In the genomic region with DNA sequence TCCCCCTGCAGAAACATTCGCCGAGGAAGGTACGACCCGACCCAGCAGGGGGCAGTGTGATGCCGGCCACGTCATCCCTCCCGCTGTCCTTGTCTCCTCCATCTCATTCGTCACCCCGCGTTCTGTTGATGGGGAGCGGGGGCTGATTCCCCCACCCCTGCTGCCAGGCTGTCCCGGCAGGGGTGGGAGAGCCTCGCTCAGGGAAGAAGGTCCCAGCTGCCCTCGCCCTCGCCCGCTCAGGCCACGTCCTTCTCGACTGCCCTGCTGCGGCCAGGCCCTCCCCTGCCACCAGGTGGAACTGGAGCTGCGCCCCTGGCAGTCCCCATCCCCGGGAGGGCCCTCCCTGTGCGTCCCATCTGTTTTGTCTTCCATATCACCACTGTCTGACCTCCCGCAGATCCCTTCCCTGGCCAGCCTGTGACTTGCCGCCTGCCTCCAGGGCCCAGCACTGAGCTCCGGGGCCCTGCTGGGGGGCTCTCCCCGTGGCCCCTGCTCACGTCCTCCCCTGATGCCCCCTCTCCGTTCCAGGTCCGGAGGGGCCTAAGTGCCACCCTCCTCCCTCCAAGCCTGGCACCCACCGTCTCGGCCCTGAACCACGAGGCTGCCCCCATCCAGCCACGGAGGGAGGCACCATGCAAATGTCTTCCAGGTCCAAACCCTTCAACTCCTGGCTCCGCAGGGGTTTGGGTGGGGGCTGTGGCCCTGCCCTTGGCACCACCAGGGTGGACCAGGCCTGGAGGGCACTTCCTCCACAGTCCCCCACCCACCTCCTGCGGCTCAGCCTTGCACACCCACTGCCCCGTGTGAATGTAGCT, we compare ENCODE assay signal across 1 cellular context.
TF ChIP-seq lines count a peak whose summit lies in the region.

No MANE protein-coding gene starts in this region.

TF ChIP-seq in HepG2, 621 proteins besides CTCF, POLR2A, EP300 and RAD21 (continued from another document and continues in another):
- TF ChIP-seq ZNF234 (CRISPR knock-in tag; conservative IDR thresholded peaks at IDR 0.05) = no peak
- TF ChIP-seq NFE2 (CRISPR knock-in tag; IDR thresholded peaks at IDR 0.05) = no peak
- TF ChIP-seq YEATS2 (CRISPR knock-in tag; IDR thresholded peaks at IDR 0.05; ENCODE audit: borderline replicate concordance) = peak; percentile 76; the same call in 1 of the 2 replicates
- TF ChIP-seq, protein P1, sequence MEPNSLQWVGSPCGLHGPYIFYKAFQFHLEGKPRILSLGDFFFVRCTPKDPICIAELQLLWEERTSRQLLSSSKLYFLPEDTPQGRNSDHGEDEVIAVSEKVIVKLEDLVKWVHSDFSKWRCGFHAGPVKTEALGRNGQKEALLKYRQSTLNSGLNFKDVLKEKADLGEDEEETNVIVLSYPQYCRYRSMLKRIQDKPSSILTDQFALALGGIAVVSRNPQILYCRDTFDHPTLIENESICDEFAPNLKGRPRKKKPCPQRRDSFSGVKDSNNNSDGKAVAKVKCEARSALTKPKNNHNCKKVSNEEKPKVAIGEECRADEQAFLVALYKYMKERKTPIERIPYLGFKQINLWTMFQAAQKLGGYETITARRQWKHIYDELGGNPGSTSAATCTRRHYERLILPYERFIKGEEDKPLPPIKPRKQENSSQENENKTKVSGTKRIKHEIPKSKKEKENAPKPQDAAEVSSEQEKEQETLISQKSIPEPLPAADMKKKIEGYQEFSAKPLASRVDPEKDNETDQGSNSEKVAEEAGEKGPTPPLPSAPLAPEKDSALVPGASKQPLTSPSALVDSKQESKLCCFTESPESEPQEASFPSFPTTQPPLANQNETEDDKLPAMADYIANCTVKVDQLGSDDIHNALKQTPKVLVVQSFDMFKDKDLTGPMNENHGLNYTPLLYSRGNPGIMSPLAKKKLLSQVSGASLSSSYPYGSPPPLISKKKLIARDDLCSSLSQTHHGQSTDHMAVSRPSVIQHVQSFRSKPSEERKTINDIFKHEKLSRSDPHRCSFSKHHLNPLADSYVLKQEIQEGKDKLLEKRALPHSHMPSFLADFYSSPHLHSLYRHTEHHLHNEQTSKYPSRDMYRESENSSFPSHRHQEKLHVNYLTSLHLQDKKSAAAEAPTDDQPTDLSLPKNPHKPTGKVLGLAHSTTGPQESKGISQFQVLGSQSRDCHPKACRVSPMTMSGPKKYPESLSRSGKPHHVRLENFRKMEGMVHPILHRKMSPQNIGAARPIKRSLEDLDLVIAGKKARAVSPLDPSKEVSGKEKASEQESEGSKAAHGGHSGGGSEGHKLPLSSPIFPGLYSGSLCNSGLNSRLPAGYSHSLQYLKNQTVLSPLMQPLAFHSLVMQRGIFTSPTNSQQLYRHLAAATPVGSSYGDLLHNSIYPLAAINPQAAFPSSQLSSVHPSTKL (CRISPR knock-in tag; IDR thresholded peaks at IDR 0.05) = peak; percentile 41; the same call in 1 of the 2 replicates
- TF ChIP-seq ZNF703 (CRISPR knock-in tag; IDR thresholded peaks at IDR 0.05; ENCODE audit: borderline replicate concordance) = no peak
- TF ChIP-seq ADNP (CRISPR knock-in tag; IDR thresholded peaks at IDR 0.05) = no peak
- TF ChIP-seq ZC3H4 (CRISPR knock-in tag; IDR thresholded peaks at IDR 0.05; ENCODE audit: borderline replicate concordance) = no peak
- no peak for TF ChIP-seq SUZ12 (IDR thresholded peaks at IDR 0.05; ENCODE audit: low read depth, low read length)
- TF ChIP-seq NR2C2 (CRISPR knock-in tag; IDR thresholded peaks at IDR 0.05; ENCODE audit: borderline replicate concordance) = peak; percentile 21; the same call in 1 of the 2 replicates
- TF ChIP-seq, protein P2, sequence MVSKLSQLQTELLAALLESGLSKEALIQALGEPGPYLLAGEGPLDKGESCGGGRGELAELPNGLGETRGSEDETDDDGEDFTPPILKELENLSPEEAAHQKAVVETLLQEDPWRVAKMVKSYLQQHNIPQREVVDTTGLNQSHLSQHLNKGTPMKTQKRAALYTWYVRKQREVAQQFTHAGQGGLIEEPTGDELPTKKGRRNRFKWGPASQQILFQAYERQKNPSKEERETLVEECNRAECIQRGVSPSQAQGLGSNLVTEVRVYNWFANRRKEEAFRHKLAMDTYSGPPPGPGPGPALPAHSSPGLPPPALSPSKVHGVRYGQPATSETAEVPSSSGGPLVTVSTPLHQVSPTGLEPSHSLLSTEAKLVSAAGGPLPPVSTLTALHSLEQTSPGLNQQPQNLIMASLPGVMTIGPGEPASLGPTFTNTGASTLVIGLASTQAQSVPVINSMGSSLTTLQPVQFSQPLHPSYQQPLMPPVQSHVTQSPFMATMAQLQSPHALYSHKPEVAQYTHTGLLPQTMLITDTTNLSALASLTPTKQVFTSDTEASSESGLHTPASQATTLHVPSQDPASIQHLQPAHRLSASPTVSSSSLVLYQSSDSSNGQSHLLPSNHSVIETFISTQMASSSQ (IDR thresholded peaks at IDR 0.05; ENCODE audit: low read depth) = no peak
- TF ChIP-seq, protein P2 (CRISPR knock-in tag; IDR thresholded peaks at IDR 0.05; ENCODE audit: borderline replicate concordance) = peak; percentile 42; the same call in 1 of the 2 replicates
- TF ChIP-seq, protein P3, sequence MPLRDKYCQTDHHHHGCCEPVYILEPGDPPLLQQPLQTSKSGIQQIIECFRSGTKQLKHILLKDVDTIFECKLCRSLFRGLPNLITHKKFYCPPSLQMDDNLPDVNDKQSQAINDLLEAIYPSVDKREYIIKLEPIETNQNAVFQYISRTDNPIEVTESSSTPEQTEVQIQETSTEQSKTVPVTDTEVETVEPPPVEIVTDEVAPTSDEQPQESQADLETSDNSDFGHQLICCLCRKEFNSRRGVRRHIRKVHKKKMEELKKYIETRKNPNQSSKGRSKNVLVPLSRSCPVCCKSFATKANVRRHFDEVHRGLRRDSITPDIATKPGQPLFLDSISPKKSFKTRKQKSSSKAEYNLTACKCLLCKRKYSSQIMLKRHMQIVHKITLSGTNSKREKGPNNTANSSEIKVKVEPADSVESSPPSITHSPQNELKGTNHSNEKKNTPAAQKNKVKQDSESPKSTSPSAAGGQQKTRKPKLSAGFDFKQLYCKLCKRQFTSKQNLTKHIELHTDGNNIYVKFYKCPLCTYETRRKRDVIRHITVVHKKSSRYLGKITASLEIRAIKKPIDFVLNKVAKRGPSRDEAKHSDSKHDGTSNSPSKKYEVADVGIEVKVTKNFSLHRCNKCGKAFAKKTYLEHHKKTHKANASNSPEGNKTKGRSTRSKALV (CRISPR knock-in tag; IDR thresholded peaks at IDR 0.05) = no peak
- peak; percentile 97 for TF ChIP-seq XRCC5 (optimal IDR thresholded peaks at IDR 0.05; ENCODE audit: low read length)
- 0 out of 2 replicates have a peak, but pooled peaks have one; percentile 72 for TF ChIP-seq ZFP41 (CRISPR knock-in tag; IDR thresholded peaks at IDR 0.05; ENCODE audit: borderline replicate concordance)
- no peak for TF ChIP-seq HNRNPUL1 (IDR thresholded peaks at IDR 0.05; ENCODE audit: low read depth, low read length)
- TF ChIP-seq ZNF562 (CRISPR knock-in tag; IDR thresholded peaks at IDR 0.05; ENCODE audit: borderline replicate concordance) = no peak
- TF ChIP-seq, protein P4, sequence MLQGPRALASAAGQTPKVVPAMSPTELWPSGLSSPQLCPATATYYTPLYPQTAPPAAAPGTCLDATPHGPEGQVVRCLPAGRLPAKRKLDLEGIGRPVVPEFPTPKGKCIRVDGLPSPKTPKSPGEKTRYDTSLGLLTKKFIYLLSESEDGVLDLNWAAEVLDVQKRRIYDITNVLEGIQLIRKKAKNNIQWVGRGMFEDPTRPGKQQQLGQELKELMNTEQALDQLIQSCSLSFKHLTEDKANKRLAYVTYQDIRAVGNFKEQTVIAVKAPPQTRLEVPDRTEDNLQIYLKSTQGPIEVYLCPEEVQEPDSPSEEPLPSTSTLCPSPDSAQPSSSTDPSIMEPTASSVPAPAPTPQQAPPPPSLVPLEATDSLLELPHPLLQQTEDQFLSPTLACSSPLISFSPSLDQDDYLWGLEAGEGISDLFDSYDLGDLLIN (CRISPR knock-in tag; IDR thresholded peaks at IDR 0.05; ENCODE audit: borderline replicate concordance) = no peak
- TF ChIP-seq KLF12 (CRISPR knock-in tag; IDR thresholded peaks at IDR 0.05; ENCODE audit: borderline replicate concordance) = no peak
- TF ChIP-seq PHF20 (CRISPR knock-in tag; IDR thresholded peaks at IDR 0.05) = no peak
- TF ChIP-seq RORA (CRISPR knock-in tag; IDR thresholded peaks at IDR 0.05) = no peak
- TF ChIP-seq MAFF (IDR thresholded peaks at IDR 0.05; ENCODE audit: low read depth, low read length) = no peak; the same call in 1 of the 2 replicates
- TF ChIP-seq PHF21A (CRISPR knock-in tag; IDR thresholded peaks at IDR 0.05) = no peak
- TF ChIP-seq ZMYM2 (CRISPR knock-in tag; IDR thresholded peaks at IDR 0.05) = no peak
- TF ChIP-seq, protein P5, sequence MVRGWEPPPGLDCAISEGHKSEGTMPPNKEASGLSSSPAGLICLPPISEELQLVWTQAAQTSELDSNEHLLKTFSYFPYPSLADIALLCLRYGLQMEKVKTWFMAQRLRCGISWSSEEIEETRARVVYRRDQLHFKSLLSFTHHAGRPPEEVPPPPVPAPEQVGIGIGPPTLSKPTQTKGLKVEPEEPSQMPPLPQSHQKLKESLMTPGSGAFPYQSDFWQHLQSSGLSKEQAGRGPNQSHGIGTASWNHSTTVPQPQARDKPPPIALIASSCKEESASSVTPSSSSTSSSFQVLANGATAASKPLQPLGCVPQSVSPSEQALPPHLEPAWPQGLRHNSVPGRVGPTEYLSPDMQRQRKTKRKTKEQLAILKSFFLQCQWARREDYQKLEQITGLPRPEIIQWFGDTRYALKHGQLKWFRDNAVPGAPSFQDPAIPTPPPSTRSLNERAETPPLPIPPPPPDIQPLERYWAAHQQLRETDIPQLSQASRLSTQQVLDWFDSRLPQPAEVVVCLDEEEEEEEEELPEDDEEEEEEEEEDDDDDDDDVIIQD (CRISPR knock-in tag; IDR thresholded peaks at IDR 0.05; ENCODE audit: low read depth) = no peak
- peak; percentile 79; the same call in 1 of the 2 replicates for TF ChIP-seq MIER3 (CRISPR knock-in tag; IDR thresholded peaks at IDR 0.05; ENCODE audit: borderline replicate concordance)
- no peak for TF ChIP-seq ZSCAN12 (CRISPR knock-in tag; IDR thresholded peaks at IDR 0.05)
- no peak for TF ChIP-seq ZNF768 (CRISPR knock-in tag; IDR thresholded peaks at IDR 0.05)
- TF ChIP-seq ZNF567 (CRISPR knock-in tag; IDR thresholded peaks at IDR 0.05; ENCODE audit: borderline replicate concordance) = peak; percentile 95
- no peak for TF ChIP-seq RBM39 (IDR thresholded peaks at IDR 0.05; ENCODE audit: low read depth, low read length, poor library complexity, severe bottlenecking)
- TF ChIP-seq HNRNPL (IDR thresholded peaks at IDR 0.05; ENCODE audit: low read depth, low read length) = no peak
- TF ChIP-seq MEF2D (CRISPR knock-in tag; IDR thresholded peaks at IDR 0.05) = peak; percentile 54; the same call in 1 of the 2 replicates
- no peak for TF ChIP-seq NFE2L2 (IDR thresholded peaks at IDR 0.05; ENCODE audit: low read length)
- peak; percentile 80; the same call in 1 of the 2 replicates for TF ChIP-seq KLF13 (CRISPR knock-in tag; IDR thresholded peaks at IDR 0.05)
- no peak for TF ChIP-seq ZNF749 (CRISPR knock-in tag; IDR thresholded peaks at IDR 0.05; ENCODE audit: borderline replicate concordance)
- no peak for TF ChIP-seq FOXK2 (IDR thresholded peaks at IDR 0.05)
- TF ChIP-seq ZNF761 (CRISPR knock-in tag; conservative IDR thresholded peaks at IDR 0.05) = no peak
- TF ChIP-seq, protein P6, sequence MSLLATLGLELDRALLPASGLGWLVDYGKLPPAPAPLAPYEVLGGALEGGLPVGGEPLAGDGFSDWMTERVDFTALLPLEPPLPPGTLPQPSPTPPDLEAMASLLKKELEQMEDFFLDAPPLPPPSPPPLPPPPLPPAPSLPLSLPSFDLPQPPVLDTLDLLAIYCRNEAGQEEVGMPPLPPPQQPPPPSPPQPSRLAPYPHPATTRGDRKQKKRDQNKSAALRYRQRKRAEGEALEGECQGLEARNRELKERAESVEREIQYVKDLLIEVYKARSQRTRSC (CRISPR knock-in tag; IDR thresholded peaks at IDR 0.05; ENCODE audit: low read depth) = 0 out of 2 replicates have a peak, but pooled peaks have one; percentile 64
- TF ChIP-seq ZFP36 (IDR thresholded peaks at IDR 0.05; ENCODE audit: borderline replicate concordance, low read depth, low read length, partially characterized antibody) = no peak
- TF ChIP-seq, protein P7, sequence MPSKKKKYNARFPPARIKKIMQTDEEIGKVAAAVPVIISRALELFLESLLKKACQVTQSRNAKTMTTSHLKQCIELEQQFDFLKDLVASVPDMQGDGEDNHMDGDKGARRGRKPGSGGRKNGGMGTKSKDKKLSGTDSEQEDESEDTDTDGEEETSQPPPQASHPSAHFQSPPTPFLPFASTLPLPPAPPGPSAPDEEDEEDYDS (CRISPR knock-in tag; IDR thresholded peaks at IDR 0.05) = no peak
- TF ChIP-seq ZNF546 (CRISPR knock-in tag; conservative IDR thresholded peaks at IDR 0.05) = 0 out of 2 replicates have a peak, but pooled peaks have one; percentile 75
- no peak for TF ChIP-seq ZEB1 (IDR thresholded peaks at IDR 0.05; ENCODE audit: insufficient replicate concordance, low read depth)
- 0 out of 2 replicates have a peak, but pooled peaks have one; percentile 16 for TF ChIP-seq ZNF296 (CRISPR knock-in tag; conservative IDR thresholded peaks at IDR 0.05)
- TF ChIP-seq NR2F1 (CRISPR knock-in tag; IDR thresholded peaks at IDR 0.05) = no peak
- TF ChIP-seq ZMYM4 (CRISPR knock-in tag; IDR thresholded peaks at IDR 0.05) = peak; percentile 49; the same call in 1 of the 2 replicates
- peak; percentile 24; the same call in 1 of the 2 replicates for TF ChIP-seq ZMYM3 (CRISPR knock-in tag; IDR thresholded peaks at IDR 0.05)
- no peak for TF ChIP-seq ELF4 (CRISPR knock-in tag; IDR thresholded peaks at IDR 0.05; ENCODE audit: borderline replicate concordance)
- TF ChIP-seq KDM4B (CRISPR knock-in tag; IDR thresholded peaks at IDR 0.05) = peak; percentile 42; the same call in 1 of the 2 replicates
- no peak for TF ChIP-seq JARID2 (CRISPR knock-in tag; IDR thresholded peaks at IDR 0.05; ENCODE audit: insufficient replicate concordance)
- TF ChIP-seq CREM (IDR thresholded peaks at IDR 0.05) = peak; percentile 94
- 0 out of 2 replicates have a peak, but pooled peaks have one; percentile 56 for TF ChIP-seq CREM (CRISPR knock-in tag; IDR thresholded peaks at IDR 0.05)
- no peak for TF ChIP-seq TBL1XR1 (IDR thresholded peaks at IDR 0.05; ENCODE audit: borderline replicate concordance, low read length, partially characterized antibody)
- no peak; the same call in 1 of the 2 replicates for TF ChIP-seq FOSL1 (CRISPR knock-in tag; IDR thresholded peaks at IDR 0.05; ENCODE audit: borderline replicate concordance)
- TF ChIP-seq POLR2AphosphoS2 (IDR thresholded peaks at IDR 0.05; ENCODE audit: low read depth, low read length) = no peak
- TF ChIP-seq ZSCAN22 (CRISPR knock-in tag; IDR thresholded peaks at IDR 0.05) = no peak
